1 cellular context compared by ENCODE assay signal in genomic region chr11:72637198-72637597, GRCh38.
TF ChIP-seq lines count a peak whose summit lies in the region.

No MANE protein-coding gene starts in this region.

TF ChIP-seq in WTC11, 78 proteins besides CTCF, POLR2A, EP300 and RAD21 (continued from another document):
- TF ChIP-seq AFF4 (CRISPR knock-in tag; IDR thresholded peaks at IDR 0.05; ENCODE audit: borderline replicate concordance): no peak
- TF ChIP-seq E2F1 (CRISPR knock-in tag; IDR thresholded peaks at IDR 0.05): no peak
